16 cellular contexts compared by ENCODE assay signal in the genomic region with DNA sequence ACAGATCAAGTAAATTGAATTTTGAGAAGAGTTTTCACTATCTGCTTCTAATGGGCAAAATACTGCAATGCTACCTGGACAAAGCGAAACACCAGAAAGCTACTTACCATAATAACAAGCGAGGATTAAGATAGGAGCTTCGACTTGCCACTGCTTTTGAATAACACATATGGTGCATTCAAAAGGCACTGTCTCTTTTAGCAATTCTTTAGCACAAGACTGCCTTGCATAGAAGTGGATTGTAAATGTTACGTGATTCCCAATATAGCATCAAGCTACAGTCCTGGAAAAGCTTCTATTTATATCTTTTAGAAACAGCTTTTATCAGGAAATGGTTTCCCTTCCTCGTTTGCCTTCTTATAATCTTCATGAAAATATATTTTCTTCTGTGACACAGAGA.
"Had no signal": no experiment of that assay in that cellular context is flagged by ENCODE, and none has a peak within 500 bp of the region (broad histone marks: within the 10 kb centered on the region; RNA-seq: fewer than 3 reads in every experiment).

No MANE protein-coding gene starts in this region.

- ATAC-seq: activated CD8-positive, alpha-beta memory T cell treated with anti-CD3 and anti-CD28 coated beads, Interleukin-2, amount 10 ng/mL, durations not matched to agents 7 days and 5 days; lower lobe of right lung; stimulated activated memory B cell treated with anti-CD40 and anti-IgM and Interleukin-4, amounts not matched to agents 10 μg/mL and 1 μg/mL and 100 μg/mL, for 72 hours had no signal

- H3K4me1 Mint-ChIP-seq: activated CD8-positive, alpha-beta memory T cell treated with anti-CD3 and anti-CD28 coated beads, Interleukin-2, amount 10 ng/mL, durations not matched to agents 7 days and 5 days; activated naive CD4-positive, alpha-beta T cell treated with anti-CD3 and anti-CD28 coated beads, Interleukin-2, amount 50 U/mL, for 24 hours; stimulated activated memory B cell treated with anti-CD40 and anti-IgM and Interleukin-4, amounts not matched to agents 10 μg/mL and 1 μg/mL and 100 μg/mL, for 72 hours had no signal

- H3K4me3 Mint-ChIP-seq: activated CD8-positive, alpha-beta memory T cell treated with anti-CD3 and anti-CD28 coated beads, Interleukin-2, amount 10 ng/mL, durations not matched to agents 7 days and 5 days; activated naive CD4-positive, alpha-beta T cell treated with anti-CD3 and anti-CD28 coated beads, Interleukin-2, amount 50 U/mL, for 24 hours; stimulated activated memory B cell treated with anti-CD40 and anti-IgM and Interleukin-4, amounts not matched to agents 10 μg/mL and 1 μg/mL and 100 μg/mL, for 72 hours; type B pancreatic cell had no signal

- H3K27ac ChIP-seq: adrenal gland, lower lobe of right lung, ovary had no signal

- DNase-seq: activated CD4-positive, alpha-beta T cell treated with anti-CD3 and anti-CD28 coated beads for 1 hour; activated CD4-positive, alpha-beta T cell treated with anti-CD3 and anti-CD28 coated beads, Interleukin-2, amount 50 U/mL, for 48 hours; activated CD8-positive, alpha-beta memory T cell treated with anti-CD3 and anti-CD28 coated beads, Interleukin-2, amount 10 ng/mL, durations not matched to agents 7 days and 5 days; activated T-cell treated with anti-CD3 and anti-CD28 coated beads, Interleukin-2, amount 50 U/mL, for 1 hour; adrenal gland; caudate nucleus; hippocampal formation; lower lobe of right lung; ovary; stimulated activated CD4-positive, alpha-beta T cell treated with anti-CD3 and anti-CD28 coated beads, Interleukin-2, amount 100 ng/mL, for 48 hours; T-helper 9 cell had no signal

- H3K9me3 ChIP-seq: adrenal gland, esophagus muscularis mucosa, lower lobe of right lung, ovary had no signal

- H3K36me3 ChIP-seq: adrenal gland, esophagus muscularis mucosa, lower lobe of right lung, ovary had no signal

- H3K27me3 ChIP-seq: adrenal gland, esophagus muscularis mucosa, ovary had no signal

- H3K27me3 Mint-ChIP-seq: activated CD8-positive, alpha-beta memory T cell treated with anti-CD3 and anti-CD28 coated beads, Interleukin-2, amount 10 ng/mL, durations not matched to agents 7 days and 5 days; activated naive CD4-positive, alpha-beta T cell treated with anti-CD3 and anti-CD28 coated beads, Interleukin-2, amount 50 U/mL, for 24 hours; stimulated activated memory B cell treated with anti-CD40 and anti-IgM and Interleukin-4, amounts not matched to agents 10 μg/mL and 1 μg/mL and 100 μg/mL, for 72 hours; type B pancreatic cell had no signal

- H3K27ac Mint-ChIP-seq: activated CD8-positive, alpha-beta memory T cell treated with anti-CD3 and anti-CD28 coated beads, Interleukin-2, amount 10 ng/mL, durations not matched to agents 7 days and 5 days; activated naive CD4-positive, alpha-beta T cell treated with anti-CD3 and anti-CD28 coated beads, Interleukin-2, amount 50 U/mL, for 24 hours; stimulated activated memory B cell treated with anti-CD40 and anti-IgM and Interleukin-4, amounts not matched to agents 10 μg/mL and 1 μg/mL and 100 μg/mL, for 72 hours; type B pancreatic cell had no signal

- H3K4me3 ChIP-seq: adrenal gland, coronary artery, esophagus muscularis mucosa, lower lobe of right lung, ovary had no signal

- H3K4me1 ChIP-seq: adrenal gland, lower lobe of right lung had no signal

- H3K36me3 Mint-ChIP-seq: activated CD8-positive, alpha-beta memory T cell treated with anti-CD3 and anti-CD28 coated beads, Interleukin-2, amount 10 ng/mL, durations not matched to agents 7 days and 5 days; activated naive CD4-positive, alpha-beta T cell treated with anti-CD3 and anti-CD28 coated beads, Interleukin-2, amount 50 U/mL, for 24 hours; stimulated activated memory B cell treated with anti-CD40 and anti-IgM and Interleukin-4, amounts not matched to agents 10 μg/mL and 1 μg/mL and 100 μg/mL, for 72 hours; type B pancreatic cell had no signal
